In the genomic region with DNA sequence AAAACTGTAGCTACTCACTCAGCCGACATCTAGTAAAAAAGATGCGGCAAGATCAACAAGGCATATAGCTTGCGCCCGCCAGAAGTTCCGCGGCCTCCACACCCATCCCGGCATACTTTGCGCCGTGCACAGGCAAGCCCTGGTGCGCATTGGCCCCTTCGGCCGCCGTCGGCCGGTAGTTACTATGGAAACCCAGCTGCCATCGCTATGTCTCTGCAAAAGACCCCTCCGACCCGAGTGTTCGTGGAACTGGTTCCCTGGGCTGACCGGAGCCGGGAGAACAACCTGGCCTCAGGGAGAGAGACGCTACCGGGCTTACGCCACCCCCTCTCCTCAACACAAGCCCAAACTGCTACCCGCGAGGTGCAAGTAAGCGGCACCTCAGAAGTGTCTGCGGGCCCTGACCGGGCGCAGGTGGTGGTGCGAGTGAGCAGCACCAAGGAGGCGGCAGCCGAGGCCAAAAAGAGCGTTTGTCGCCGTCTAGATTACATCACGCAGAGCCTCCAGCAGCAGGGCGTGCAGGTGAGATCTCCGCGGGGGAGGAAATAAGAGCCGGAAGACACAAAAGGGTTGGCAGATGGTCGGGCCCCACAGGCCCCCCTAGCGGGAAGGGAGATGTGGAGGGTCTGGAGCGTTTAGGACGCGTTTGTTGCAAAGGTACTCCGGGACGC, we compare ENCODE assay signal across 8 cellular contexts. TPM values are rescaled to one million over a fixed set of nuclear protein-coding genes. Genes with fewer than 3 reads are reported as not detected.
DNase-seq lines count a peak whose midpoint lies in the region.

A gene with protein sequence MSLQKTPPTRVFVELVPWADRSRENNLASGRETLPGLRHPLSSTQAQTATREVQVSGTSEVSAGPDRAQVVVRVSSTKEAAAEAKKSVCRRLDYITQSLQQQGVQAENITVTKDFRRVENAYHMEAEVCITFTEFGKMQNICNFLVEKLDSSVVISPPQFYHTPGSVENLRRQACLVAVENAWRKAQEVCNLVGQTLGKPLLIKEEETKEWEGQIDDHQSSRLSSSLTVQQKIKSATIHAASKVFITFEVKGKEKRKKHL (plus strand): TSS at position 182 of the 671 bp plus-strand sequence. CDS start 26 bp downstream, at position 208.

- no peaks in the 10 kb centered on the region for H3K9me3 ChIP-seq in MG63

- peak; percentile 70 for DNase-seq in GDM1 (lab: John Stamatoyannopoulos, UW)
- DNase-seq in H7, result peak; percentile 82
- DNase-seq in MG63, result peak; percentile 78
- DNase-seq in SIG-M5 treated with dmso at 0.1 percent for 504 hours (lab: John Stamatoyannopoulos, UW; ENCODE audit: unreplicated experiment), result peak; percentile 47
- DNase-seq in activated naive CD4-positive, alpha-beta T cell treated with Interleukin-2 at 50 U/mL for 16 hours, result peak; percentile 80
- peak; percentile 22 for DNase-seq in glomerular endothelial cell (ENCODE audit: extremely low read depth, low read depth, low spot score)
- peak; percentile 79 for DNase-seq in occipital lobe (lab: John Stamatoyannopoulos, UW)

- peak within 1 kb of the TSS; percentile 85 for H3K4me3 ChIP-seq in H7 (ENCODE audit: insufficient read depth, low read depth, low read length)
- peak within 1 kb of the TSS; percentile 67 for H3K4me3 ChIP-seq in MG63

- no peaks in the 10 kb centered on the region for H3K36me3 ChIP-seq in H7 (replicated peaks; ENCODE audit: control insufficient read depth, insufficient read depth, low read length)
- H3K36me3 ChIP-seq in MG63, result no peaks in the 10 kb centered on the region

- H3K27me3 ChIP-seq in H7 (ENCODE audit: control insufficient read depth, insufficient read depth, low read length) (no peaks in the 10 kb centered on the region), MG63 (no peaks in the 10 kb centered on the region)

- no peak within 1 kb of the TSS for H3K27ac ChIP-seq in temporal lobe (ENCODE audit: low read depth, low read length)

RNA-seq across cellular contexts. Expression of the gene that starts here (rescaled TPM):
- total RNA-seq in H7 (2014; rRNA removed; shearing (Covaris generic)), result 4.7 and 6.2 TPM in 2 replicates
- total RNA-seq in MG63 (2014; rRNA removed; shearing (Covaris generic); ENCODE audit: low replicate concordance), result 2.1 and 2.3 TPM in 2 replicates
- 2.0 and 2.5 TPM in 2 replicates for total RNA-seq in glomerular endothelial cell
- 24.3 TPM for total RNA-seq in occipital lobe
- total RNA-seq in temporal lobe, result 15.0 TPM

Comparison
In these comparisons a context has a peak if more than half of its experiments do, and no peak if none do; other contexts are left out.
1. DNase-seq: peak in every context shown above with its lines; median percentile 82 in H7; 80 in activated naive CD4-positive, alpha-beta T cell treated with Interleukin-2 at 50 U/mL for 16 hours; 79 in occipital lobe; 78 in MG63; 70 in GDM1; 47 in SIG-M5 treated with dmso at 0.1 percent for 504 hours; 22 in glomerular endothelial cell.